In genomic region chr6:44028767-44029166, GRCh38 we compare ENCODE assay signal across 13 cellular contexts.
DNase-seq lines count a peak whose midpoint lies in the region; ATAC-seq and TF ChIP-seq lines count a peak whose summit lies in the region.
"Had no signal": no experiment of that assay in that cellular context is flagged by ENCODE, and none has a peak within 500 bp of the region (broad histone marks: within the 10 kb centered on the region; RNA-seq: fewer than 3 reads in every experiment).

No MANE protein-coding gene starts in this region.

- H3K27ac Mint-ChIP-seq in stimulated activated naive CD8-positive, alpha-beta T cell treated with anti-CD3 and anti-CD28 coated beads, Interleukin-15, amount 100 ng/mL, for 72 hours: no peak overlapping the region
- H3K27ac Mint-ChIP-seq: stimulated activated memory B cell treated with anti-CD40 and anti-IgM and Interleukin-4, amounts not matched to agents 10 μg/mL and 1 μg/mL and 100 μg/mL, for 72 hours had no signal

- H3K9me3 Mint-ChIP-seq in stimulated activated naive CD8-positive, alpha-beta T cell treated with anti-CD3 and anti-CD28 coated beads, Interleukin-15, amount 100 ng/mL, for 72 hours: no peaks in the 10 kb centered on the region
- H3K9me3 Mint-ChIP-seq: stimulated activated memory B cell treated with anti-CD40 and anti-IgM and Interleukin-4, amounts not matched to agents 10 μg/mL and 1 μg/mL and 100 μg/mL, for 72 hours had no signal

- in situ Hi-C loops in astrocyte of the cerebellum (cut with HindIII; ENCODE audit: low sequenced_read_pairs): no loop called here

- no peak overlapping the region for H3K4me3 ChIP-seq in ACC112 (ENCODE audit: low read depth, low read length)
- H3K4me3 ChIP-seq in H7 (ENCODE audit: insufficient read depth, low read depth, low read length): no peak overlapping the region
- no peak overlapping the region for H3K4me3 ChIP-seq in astrocyte of the cerebellum (ENCODE audit: low read depth, low read length)
- no peak overlapping the region for H3K4me3 ChIP-seq in right cardiac atrium (ENCODE audit: low read length)
- H3K4me3 ChIP-seq: BLaER1 treated with 17β-estradiol and CSF1 and Interleukin-3, amounts not matched to agents 10 nM and 100 nM had no signal

- WGBS in right cardiac atrium: 69% methylated on average over 1 of the region's 1 CpG

- no peaks in the 10 kb centered on the region for H3K36me3 ChIP-seq in ACC112 (ENCODE audit: insufficient read depth, low read length)
- no peaks in the 10 kb centered on the region for H3K36me3 ChIP-seq in H7 (replicated peaks; ENCODE audit: control insufficient read depth, insufficient read depth, low read length)
- H3K36me3 ChIP-seq: BLaER1 treated with 17β-estradiol and CSF1 and Interleukin-3, amounts not matched to agents 10 nM and 100 nM had no signal

- H3K79me2 ChIP-seq in ACC112 (ENCODE audit: control insufficient read depth, insufficient read depth, low read length, unreplicated experiment): no peaks in the 10 kb centered on the region

- ATAC-seq in right cardiac atrium (no peak), GM19452 (IDR thresholded peaks at IDR 0.05; ENCODE audit: unreplicated experiment) (no peak)
- ATAC-seq in stimulated activated naive CD8-positive, alpha-beta T cell treated with anti-CD3 and anti-CD28 coated beads, Interleukin-15, amount 100 ng/mL, for 72 hours: no peak
- ATAC-seq: left lobe of liver; stimulated activated memory B cell treated with anti-CD40 and anti-IgM and Interleukin-4, amounts not matched to agents 10 μg/mL and 1 μg/mL and 100 μg/mL, for 72 hours had no signal

- H3K27ac ChIP-seq in ACC112 (ENCODE audit: low read depth, low read length): peak overlapping the region; percentile 0; the same call in 1 of the 2 replicates
- H3K27ac ChIP-seq in right cardiac atrium (ENCODE audit: low read length): no peak overlapping the region
- H3K27ac ChIP-seq: BLaER1 treated with 17β-estradiol and CSF1 and Interleukin-3, amounts not matched to agents 10 nM and 100 nM had no signal

- peaks cover 9% of the 10 kb centered on the region for H3K27me3 Mint-ChIP-seq in stimulated activated naive CD8-positive, alpha-beta T cell treated with anti-CD3 and anti-CD28 coated beads, Interleukin-15, amount 100 ng/mL, for 72 hours

- H3K4me1 ChIP-seq in ACC112 (ENCODE audit: control insufficient read depth, insufficient read depth, low read length, unreplicated experiment) (peaks cover 19% of the 10 kb centered on the region), right cardiac atrium (ENCODE audit: control insufficient read depth, insufficient read depth, low read length) (no peaks in the 10 kb centered on the region)

- TF ChIP-seq CTCF in astrocyte of the cerebellum (IDR thresholded peaks at IDR 0.05; ENCODE audit: low read depth, low read length, missing control alignments): peak; percentile 35

- DNase-seq in H7 (peak; percentile 52), astrocyte of the cerebellum (ENCODE audit: low read depth) (no peak), right cardiac atrium (peak in 2 of 3 donors; percentile 32 to 72), pons (ENCODE audit: low spot score) (no peak), NCI-H2029 (lab: John Stamatoyannopoulos, UW) (no peak)
- DNase-seq in stimulated activated naive CD8-positive, alpha-beta T cell treated with anti-CD3 and anti-CD28 coated beads, Interleukin-15, amount 100 ng/mL, for 72 hours: no peak
- DNase-seq: effector CD4-positive, alpha-beta T cell; SHP77 had no signal

- H3K4me1 Mint-ChIP-seq in stimulated activated naive CD8-positive, alpha-beta T cell treated with anti-CD3 and anti-CD28 coated beads, Interleukin-15, amount 100 ng/mL, for 72 hours: no peaks in the 10 kb centered on the region
- H3K4me1 Mint-ChIP-seq: stimulated activated memory B cell treated with anti-CD40 and anti-IgM and Interleukin-4, amounts not matched to agents 10 μg/mL and 1 μg/mL and 100 μg/mL, for 72 hours had no signal

- no peaks in the 10 kb centered on the region for H3K9me3 ChIP-seq in right cardiac atrium (ENCODE audit: control insufficient read depth, low read length)
- H3K9me3 ChIP-seq: BLaER1 treated with 17β-estradiol and CSF1 and Interleukin-3, amounts not matched to agents 10 nM and 100 nM had no signal

- H3K27me3 ChIP-seq in ACC112 (ENCODE audit: insufficient read depth, low read length): no peaks in the 10 kb centered on the region
- no peaks in the 10 kb centered on the region; the same call in 1 of the 2 replicates for H3K27me3 ChIP-seq in H7 (ENCODE audit: control insufficient read depth, insufficient read depth, low read length)
- H3K27me3 ChIP-seq in right cardiac atrium (ENCODE audit: control insufficient read depth, insufficient read depth): no peaks in the 10 kb centered on the region
- H3K27me3 ChIP-seq: BLaER1 treated with 17β-estradiol and CSF1 and Interleukin-3, amounts not matched to agents 10 nM and 100 nM had no signal

- H3K4me3 Mint-ChIP-seq in stimulated activated naive CD8-positive, alpha-beta T cell treated with anti-CD3 and anti-CD28 coated beads, Interleukin-15, amount 100 ng/mL, for 72 hours: no peak overlapping the region
- H3K4me3 Mint-ChIP-seq: stimulated activated memory B cell treated with anti-CD40 and anti-IgM and Interleukin-4, amounts not matched to agents 10 μg/mL and 1 μg/mL and 100 μg/mL, for 72 hours had no signal

- H2AFZ ChIP-seq in ACC112 (ENCODE audit: low read length, unreplicated experiment): no peak overlapping the region

- intact Hi-C loops in right cardiac atrium (cut with DNase I): no loop called here

Comparison
In these comparisons a context has a peak if more than half of its experiments do, and no peak if none do; other contexts are left out.
1. DNase-seq: peak in H7 (single experiment) and right cardiac atrium (2 of 3); none in astrocyte of the cerebellum (single experiment), pons (single experiment), stimulated activated naive CD8-positive, alpha-beta T cell treated with anti-CD3 and anti-CD28 coated beads, Interleukin-15, amount 100 ng/mL, for 72 hours (0 of 2) and NCI-H2029 (single experiment).